In genomic region chr19:12806242-12807131, GRCh38 we compare ENCODE assay signal across 8 cellular contexts. TPM values are rescaled to one million over a fixed set of nuclear protein-coding genes. Genes with fewer than 3 reads are reported as not detected.
DNase-seq lines count a peak whose midpoint lies in the region; ATAC-seq and TF ChIP-seq lines count a peak whose summit lies in the region.

TSS of gene RNASEH2A (plus strand) at chr19:12806584. CDS start at chr19:12806674, 90 bp downstream.

- intact Hi-C loops in HCT116 (cut with micrococcal nuclease) = no loop called here
- intact Hi-C loops in head of caudate nucleus (cut with DNase I) = no loop called here
- intact Hi-C loops in ovary (cut with DNase I) = loop anchor here in 1 of 4 donors (5.0 kb wide), 1 partner anchor 34 kb away; no protein-coding TSS in a partner anchor
- intact Hi-C loops in tibial artery (cut with DNase I; ENCODE audit: low total_unique reads) = no loop called here

- no peaks in the 10 kb centered on the region for H3K27me3 ChIP-seq in HCT116 (ENCODE audit: insufficient read depth, low read length)
- no peaks in the 10 kb centered on the region for H3K27me3 ChIP-seq in ovary
- H3K27me3 ChIP-seq in tibial artery = no peaks in the 10 kb centered on the region

- DNase-seq in ELF-1 (ENCODE audit: low read depth, low spot score) (peak; percentile 92), HCT116 (ENCODE audit: low read depth, low spot score) (peak; percentile 71), NB4 (ENCODE audit: low read depth) (peak; percentile 94), SKM-1 treated with dmso at 0.1 percent for 144 hours (lab: John Stamatoyannopoulos, UW; ENCODE audit: unreplicated experiment) (peak; percentile 75), head of caudate nucleus (peak; percentile 82 to 97 (median 92)), ovary (peak; percentile 83 to 93 (median 88)), tibial artery (peak; percentile 84 to 95)
- peak; percentile 92 for DNase-seq in activated naive CD8-positive, alpha-beta T cell treated with anti-CD3 and anti-CD28 coated beads for 36 hours

- no TSS peak for BruUV-seq in HCT116 (replicated peaks; lab: Mats Ljungman, UMichigan)

- no peaks in the 10 kb centered on the region for H4K20me1 ChIP-seq in HCT116 (ENCODE audit: insufficient read depth)

- H3K4me3 Mint-ChIP-seq in activated naive CD8-positive, alpha-beta T cell treated with anti-CD3 and anti-CD28 coated beads for 36 hours = peak within 1 kb of the TSS; percentile 94

- H3K27ac ChIP-seq in HCT116 (ENCODE audit: low read depth, low read length) (peak within 1 kb of the TSS; percentile 72), ovary (peak within 1 kb of the TSS in 1 of 2 donors; percentile 17), tibial artery (peak within 1 kb of the TSS; percentile 41 to 67)

- H3K4me1 Mint-ChIP-seq in activated naive CD8-positive, alpha-beta T cell treated with anti-CD3 and anti-CD28 coated beads for 36 hours = peaks cover 11% of the 10 kb centered on the region

- H3K4me1 ChIP-seq in HCT116 (ENCODE audit: control insufficient read depth in 1 of 2, insufficient read depth in 2 of 2, low read length in 2 of 2) (peaks cover 14 to 26% of the 10 kb centered on the region in 2 experiments; a peak in 3 of 4 replicates), ovary (ENCODE audit: insufficient read depth) (peaks cover 8% of the 10 kb centered on the region), tibial artery (peaks cover 5 to 20% (median 18%) of the 10 kb centered on the region in 4 donors)

- RAD21 ChIA-PET in HCT116 (lab: Charles Lee; ENCODE audit: low non-redundant PET in 1 of 2, low total read pairs in 2 of 2, uncharacterized antibody in 2 of 2, unreplicated experiment in 2 of 2) = no interaction called here

- no peaks in the 10 kb centered on the region for H3K9me2 ChIP-seq in HCT116 (ENCODE audit: insufficient read depth)

- H3K4me3 ChIP-seq in HCT116 (replicated peaks in 1 of 2; ENCODE audit: low read depth in 1 of 2, low read length in 2 of 2) (peak within 1 kb of the TSS; percentile 82 to 89), NB4 (ENCODE audit: low read depth, low read length) (peak within 1 kb of the TSS; percentile 86), ovary (peak within 1 kb of the TSS; percentile 48), tibial artery (peak within 1 kb of the TSS; percentile 53 to 54)

- peak within 1 kb of the TSS; percentile 76 for H2AFZ ChIP-seq in HCT116 (ENCODE audit: low read depth, low read length, poor library complexity, severe bottlenecking)

- peaks cover 11% of the 10 kb centered on the region for H3K36me3 Mint-ChIP-seq in activated naive CD8-positive, alpha-beta T cell treated with anti-CD3 and anti-CD28 coated beads for 36 hours

- H3K9me3 Mint-ChIP-seq in activated naive CD8-positive, alpha-beta T cell treated with anti-CD3 and anti-CD28 coated beads for 36 hours = no peaks in the 10 kb centered on the region

- H3K9ac ChIP-seq in HCT116 (ENCODE audit: low read length) = peak within 1 kb of the TSS; percentile 81

- peak; percentile 86 for ATAC-seq in HCT116

- peak within 1 kb of the TSS; percentile 94 for H3K4me2 ChIP-seq in HCT116 (ENCODE audit: low read length)

- H3K79me2 ChIP-seq in HCT116 (ENCODE audit: insufficient read depth, low read length) = peaks cover 13% of the 10 kb centered on the region

- TF ChIP-seq CTCF in HCT116 (IDR thresholded peaks at IDR 0.05 in 2 of 3, conservative IDR thresholded peaks at IDR 0.05 in 1 of 3; ENCODE audit: borderline replicate concordance in 1 of 3, insufficient read depth in 1 of 3, low read depth in 2 of 3, low read length in 2 of 3) (no peak), NB4 (IDR thresholded peaks at IDR 0.05; ENCODE audit: low read depth, low read length) (no peak), ovary (IDR thresholded peaks at IDR 0.05) (peak in 1 of 3 donors; percentile 10), tibial artery (IDR thresholded peaks at IDR 0.05) (peak in 1 of 2 experiments; percentile 13)

- H3K9me3 ChIP-seq in HCT116 (ENCODE audit: control insufficient read depth in 1 of 2, insufficient read depth in 1 of 2, low read depth in 1 of 2, low read length in 2 of 2) = no peaks in the 10 kb centered on the region
- no peaks in the 10 kb centered on the region for H3K9me3 ChIP-seq in ovary
- H3K9me3 ChIP-seq in tibial artery = no peaks in the 10 kb centered on the region

- no peak for TF ChIP-seq RAD21 in HCT116 (IDR thresholded peaks at IDR 0.05; ENCODE audit: low read depth)

- H3K27ac Mint-ChIP-seq in activated naive CD8-positive, alpha-beta T cell treated with anti-CD3 and anti-CD28 coated beads for 36 hours = peak within 1 kb of the TSS; percentile 87

- H3K27me3 Mint-ChIP-seq in activated naive CD8-positive, alpha-beta T cell treated with anti-CD3 and anti-CD28 coated beads for 36 hours = no peaks in the 10 kb centered on the region

- TF ChIP-seq POLR2A in HCT116 (IDR thresholded peaks at IDR 0.05; ENCODE audit: borderline replicate concordance, extremely low read depth, insufficient read depth, insufficient read length) (peak; percentile 83), NB4 (IDR thresholded peaks at IDR 0.05; ENCODE audit: extremely low read depth, insufficient read length) (peak; percentile 79), ovary (IDR thresholded peaks at IDR 0.05) (no peak)

- POLR2A ChIA-PET in HCT116 (lab: Charles Lee) = interaction anchor here (0.8 to 1.8 kb wide), 4 partner anchors 14 to 49 kb away, joined by 3 to 12 read pairs (median 5); partner anchors contain the start of genes JUNB and RTBDN

- WGBS in ovary, 3 donors = 3 to 6% (median 4%) methylated on average over 52 to 68 of the region's 68 CpGs

- no peak for TF ChIP-seq EP300 in ovary (IDR thresholded peaks at IDR 0.05)

- CTCF ChIA-PET in HCT116 (lab: Charles Lee) = interaction anchor here (0.9 to 2.4 kb wide), 5 partner anchors 9 to 46 kb away, joined by 3 to 12 read pairs (median 4); no protein-coding TSS in a partner anchor

- H3K36me3 ChIP-seq in HCT116 (ENCODE audit: control insufficient read depth in 1 of 2, insufficient read depth in 2 of 2, low read length in 2 of 2) (peaks cover 4 to 7% of the 10 kb centered on the region in 2 experiments; a peak in 3 of 4 replicates), ovary (no peaks in the 10 kb centered on the region), tibial artery (peaks cover 0 to 8% (median 0%) of the 10 kb centered on the region in 3 donors)

TF ChIP-seq in HCT116, 20 proteins besides CTCF, POLR2A, EP300 and RAD21 (continues in another document):
- no peak; the same call in 1 of the 2 replicates for TF ChIP-seq SRF (IDR thresholded peaks at IDR 0.05; ENCODE audit: low read depth)
- no peak for TF ChIP-seq EGR1 (IDR thresholded peaks at IDR 0.05; ENCODE audit: low read depth)
- TF ChIP-seq EZH2phosphoT487 (IDR thresholded peaks at IDR 0.05; ENCODE audit: borderline replicate concordance) = no peak
- TF ChIP-seq ELF1 (IDR thresholded peaks at IDR 0.05; ENCODE audit: borderline replicate concordance, low read depth) = no peak
- no peak for TF ChIP-seq ATF3 (IDR thresholded peaks at IDR 0.05)
- TF ChIP-seq SP1 (IDR thresholded peaks at IDR 0.05; ENCODE audit: low read depth) = peak; percentile 67
- TF ChIP-seq CEBPB (IDR thresholded peaks at IDR 0.05; ENCODE audit: low read depth) = no peak
- TF ChIP-seq, protein P1, sequence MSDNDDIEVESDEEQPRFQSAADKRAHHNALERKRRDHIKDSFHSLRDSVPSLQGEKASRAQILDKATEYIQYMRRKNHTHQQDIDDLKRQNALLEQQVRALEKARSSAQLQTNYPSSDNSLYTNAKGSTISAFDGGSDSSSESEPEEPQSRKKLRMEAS (IDR thresholded peaks at IDR 0.05) = peak; percentile 95
- no peak for TF ChIP-seq ZNF274 (IDR thresholded peaks at IDR 0.05; ENCODE audit: low read depth, low read length)
- no peak for TF ChIP-seq REST (IDR thresholded peaks at IDR 0.05; ENCODE audit: low read depth)
- TF ChIP-seq FOSL1 (IDR thresholded peaks at IDR 0.05; ENCODE audit: low read depth) = no peak
- TF ChIP-seq YY1 (IDR thresholded peaks at IDR 0.05; ENCODE audit: extremely low read depth, insufficient replicate concordance, low read depth, low read length) = peak; percentile 86
- no peak for TF ChIP-seq EZH2 (IDR thresholded peaks at IDR 0.05)
- peak; percentile 11 for TF ChIP-seq TCF7L2 (IDR thresholded peaks at IDR 0.05; ENCODE audit: borderline replicate concordance, extremely low read depth, insufficient read depth, insufficient read length)
- peak; percentile 85 for TF ChIP-seq POLR2AphosphoS5 (IDR thresholded peaks at IDR 0.05; ENCODE audit: low read depth, low read length)
- TF ChIP-seq SIN3A (IDR thresholded peaks at IDR 0.05; ENCODE audit: low read depth) = peak; percentile 96

RNA-seq across cellular contexts. Expression of gene RNASEH2A, which starts in this region (rescaled TPM):
- total RNA-seq in HCT116 (2021; ENCODE audit: unreplicated experiment) (54.5 TPM), ovary (10 to 100 TPM in 1 of 7 donors, 1 to 10 TPM in 6; 1.2 to 12.2 (median 7.7) TPM)
- 71.2 and 79.4 TPM in 2 replicates for polyA plus RNA-seq in HCT116 (2012)
- 10 to 100 TPM; 46.1 to 55.5 TPM for total RNA-seq in activated naive CD8-positive, alpha-beta T cell treated with anti-CD3 and anti-CD28 coated beads for 36 hours
- 1 to 10 TPM; 1.6 to 8.0 TPM for polyA plus RNA-seq in ovary
